ENCODE assay signal across 1 cellular context in the genomic region with DNA sequence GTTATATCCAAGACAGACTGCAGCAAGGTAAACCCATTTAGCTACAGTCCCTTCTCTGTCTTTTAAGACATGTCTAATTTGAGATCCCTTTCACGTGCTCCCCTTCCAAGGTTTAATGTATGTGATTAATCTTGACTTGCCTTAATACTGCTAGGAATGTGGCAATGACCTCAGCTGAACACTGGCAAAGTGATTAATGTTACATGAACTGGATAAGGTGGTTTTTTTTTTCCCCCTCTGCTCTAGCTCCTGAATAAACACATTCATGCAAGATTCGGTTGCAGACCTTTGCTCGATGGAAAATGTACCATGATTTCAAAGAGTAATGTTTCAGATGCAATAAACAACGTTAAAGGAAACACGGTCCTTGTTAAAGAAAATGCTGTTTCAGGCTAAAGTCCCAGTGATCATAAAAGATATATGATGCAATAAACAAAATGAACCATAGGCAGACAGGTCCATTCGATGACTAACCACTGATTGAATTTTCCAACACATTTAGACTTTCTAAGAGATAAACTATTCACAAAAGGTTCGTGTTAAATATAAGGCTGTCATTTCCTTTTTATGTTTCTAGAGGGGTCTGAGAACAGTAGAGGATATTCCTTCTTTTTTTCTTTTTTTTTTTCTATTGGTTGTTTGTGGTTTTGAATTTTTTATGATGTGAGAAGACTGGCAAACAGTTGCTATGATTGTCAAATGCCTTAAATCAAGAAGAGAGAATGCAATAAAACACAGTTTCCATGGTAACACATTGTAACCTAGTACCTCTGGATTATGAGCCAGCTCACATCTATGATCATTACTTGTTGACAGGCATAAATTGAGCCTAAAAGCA.
TF ChIP-seq lines count a peak whose summit lies in the region.

No MANE protein-coding gene starts in this region.

TF ChIP-seq in HEK293, 187 proteins besides CTCF, POLR2A, EP300 and RAD21 (continued from another document):
- TF ChIP-seq HOXD13 (CRISPR knock-in tag; IDR thresholded peaks at IDR 0.05; ENCODE audit: borderline replicate concordance) (no peak), ZSCAN23 (tag by site-specific recombination; IDR thresholded peaks at IDR 0.05) (peak; percentile 46; the same call in 1 of the 2 replicates), ZNF449 (tag by site-specific recombination; IDR thresholded peaks at IDR 0.05) (peak; percentile 37; the same call in 1 of the 2 replicates), ZNF792 (tag by site-specific recombination; IDR thresholded peaks at IDR 0.05) (no peak), ZNF843 (tag by site-specific recombination; IDR thresholded peaks at IDR 0.05) (peak; percentile 88), FEZF1 (tag by site-specific recombination; IDR thresholded peaks at IDR 0.05) (peak; percentile 82), ZSCAN30 (tag by site-specific recombination; IDR thresholded peaks at IDR 0.05) (peak; percentile 90), ZNF146 (tag by site-specific recombination; IDR thresholded peaks at IDR 0.05) (0 out of 2 replicates have a peak, but pooled peaks have one; percentile 23), KLF7 (tag by site-specific recombination; IDR thresholded peaks at IDR 0.05; ENCODE audit: borderline replicate concordance) (peak; percentile 16; the same call in 1 of the 2 replicates)
TF ChIP-seq in HEK293: peak in this region for 70.
